Comparison of ENCODE assay signal across 30 cellular contexts in the genomic region with DNA sequence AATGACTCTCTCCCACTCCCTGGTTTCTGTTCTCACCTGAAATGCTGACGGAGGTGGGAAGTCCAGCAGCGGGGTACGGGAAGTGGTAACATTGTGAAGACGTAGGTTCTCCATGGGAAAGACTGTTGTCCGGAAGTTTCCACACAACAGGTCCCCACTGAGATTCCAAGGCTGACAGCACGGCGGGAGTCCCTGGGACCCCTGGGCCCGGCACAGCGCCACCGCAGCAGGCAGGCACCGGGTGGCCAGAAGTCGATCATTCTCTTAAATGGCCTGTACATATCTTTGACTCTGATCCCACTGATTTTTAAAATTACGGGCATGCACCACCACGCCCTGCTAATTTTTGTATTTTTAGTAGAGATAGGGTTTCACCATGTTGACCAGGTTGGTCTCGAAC.
"Had no signal": no experiment of that assay in that cellular context is flagged by ENCODE, and none has a peak within 500 bp of the region (broad histone marks: within the 10 kb centered on the region; RNA-seq: fewer than 3 reads in every experiment).

No MANE protein-coding gene starts in this region.

- DNase-seq: activated B cell treated with CpG ODN at 0.5 μM for 24 hours; activated CD4-positive, alpha-beta T cell treated with anti-CD3 and anti-CD28 coated beads for 48 hours; activated CD4-positive, alpha-beta T cell treated with anti-CD3 and anti-CD28 coated beads, Interleukin-2, amount 50 U/mL, for 1 hour; activated CD4-positive, alpha-beta T cell treated with anti-CD3 and anti-CD28 coated beads, Interleukin-2, amount 50 U/mL, for 48 hours; activated CD8-positive, alpha-beta memory T cell treated with anti-CD3 and anti-CD28 coated beads for 24 hours; activated CD8-positive, alpha-beta T cell treated with anti-CD3 and anti-CD28 coated beads for 36 hours; activated effector memory CD4-positive, alpha-beta T cell treated with Interleukin-2 at 50 U/mL for 16 hours; activated gamma-delta T cell treated with Interleukin-2 at 50 U/mL for 16 hours; activated naive CD4-positive, alpha-beta T cell treated with Interleukin-2 at 50 U/mL for 16 hours; activated naive CD8-positive, alpha-beta T cell treated with anti-CD3 and anti-CD28 coated beads for 36 hours; activated naive CD8-positive, alpha-beta T cell treated with anti-CD3 and anti-CD28 coated beads, Interleukin-2, amount 50 U/mL, for 24 hours; activated T-cell treated with anti-CD3 and anti-CD28 coated beads, Interleukin-2, amount 50 U/mL, for 4 hours; adrenal gland; amygdala; body of pancreas; central memory CD4-positive, alpha-beta T cell; cerebellar nuclear complex; colonic mucosa; effector CD8-positive, alpha-beta T cell; esophagus squamous epithelium; foreskin melanocyte; T-helper 1 cell; T-helper 17 cell; T1000; WERI-Rb-1 had no signal

- H3K4me3 Mint-ChIP-seq: activated B cell treated with CpG ODN at 0.5 μM for 24 hours; activated CD8-positive, alpha-beta T cell treated with anti-CD3 and anti-CD28 coated beads for 36 hours; activated naive CD4-positive, alpha-beta T cell treated with anti-CD3 and anti-CD28 coated beads, Interleukin-2, amount 50 U/mL, for 24 hours; activated naive CD8-positive, alpha-beta T cell treated with anti-CD3 and anti-CD28 coated beads for 36 hours; activated naive CD8-positive, alpha-beta T cell treated with anti-CD3 and anti-CD28 coated beads, Interleukin-2, amount 50 U/mL, for 24 hours; activated T-cell treated with anti-CD3 and anti-CD28 coated beads, Interleukin-2, amount 50 U/mL, for 4 hours; activated T-helper 17 cell treated with anti-CD3 and anti-CD28 coated beads, Interleukin-2, amount 50 U/mL, for 72 hours; T-helper 17 cell; T-helper 2 cell treated with Interferon-gamma antibody and Interleukin-4, amounts not matched to agents 5 μg/mL and 100 μg/mL, for 36 hours had no signal

- H3K9me3 Mint-ChIP-seq: activated B cell treated with CpG ODN at 0.5 μM for 24 hours; activated CD8-positive, alpha-beta T cell treated with anti-CD3 and anti-CD28 coated beads for 36 hours; activated naive CD4-positive, alpha-beta T cell treated with anti-CD3 and anti-CD28 coated beads, Interleukin-2, amount 50 U/mL, for 24 hours; activated naive CD8-positive, alpha-beta T cell treated with anti-CD3 and anti-CD28 coated beads for 36 hours; activated naive CD8-positive, alpha-beta T cell treated with anti-CD3 and anti-CD28 coated beads, Interleukin-2, amount 50 U/mL, for 24 hours; activated T-cell treated with anti-CD3 and anti-CD28 coated beads, Interleukin-2, amount 50 U/mL, for 4 hours; activated T-helper 17 cell treated with anti-CD3 and anti-CD28 coated beads, Interleukin-2, amount 50 U/mL, for 72 hours; T-helper 2 cell treated with Interferon-gamma antibody and Interleukin-4, amounts not matched to agents 5 μg/mL and 100 μg/mL, for 36 hours had no signal

- H3K27me3 Mint-ChIP-seq: activated B cell treated with CpG ODN at 0.5 μM for 24 hours; activated CD8-positive, alpha-beta T cell treated with anti-CD3 and anti-CD28 coated beads for 36 hours; activated naive CD4-positive, alpha-beta T cell treated with anti-CD3 and anti-CD28 coated beads, Interleukin-2, amount 50 U/mL, for 24 hours; activated naive CD8-positive, alpha-beta T cell treated with anti-CD3 and anti-CD28 coated beads for 36 hours; activated naive CD8-positive, alpha-beta T cell treated with anti-CD3 and anti-CD28 coated beads, Interleukin-2, amount 50 U/mL, for 24 hours; activated T-helper 17 cell treated with anti-CD3 and anti-CD28 coated beads, Interleukin-2, amount 50 U/mL, for 72 hours; T-helper 17 cell had no signal

- H3K36me3 ChIP-seq: adrenal gland, colonic mucosa, esophagus squamous epithelium, WERI-Rb-1 had no signal

- H3K9me3 ChIP-seq: adrenal gland, body of pancreas, colonic mucosa, esophagus squamous epithelium had no signal

- H3K27ac ChIP-seq: adrenal gland, body of pancreas, colonic mucosa, epithelial cell of prostate, esophagus squamous epithelium, WERI-Rb-1 had no signal

- H3K4me1 ChIP-seq: adrenal gland, colonic mucosa, esophagus squamous epithelium had no signal

- H3K27ac Mint-ChIP-seq: activated B cell treated with CpG ODN at 0.5 μM for 24 hours; activated CD8-positive, alpha-beta T cell treated with anti-CD3 and anti-CD28 coated beads for 36 hours; activated naive CD4-positive, alpha-beta T cell treated with anti-CD3 and anti-CD28 coated beads, Interleukin-2, amount 50 U/mL, for 24 hours; activated naive CD8-positive, alpha-beta T cell treated with anti-CD3 and anti-CD28 coated beads for 36 hours; activated naive CD8-positive, alpha-beta T cell treated with anti-CD3 and anti-CD28 coated beads, Interleukin-2, amount 50 U/mL, for 24 hours; activated T-helper 17 cell treated with anti-CD3 and anti-CD28 coated beads, Interleukin-2, amount 50 U/mL, for 72 hours; T-helper 17 cell; T-helper 2 cell treated with Interferon-gamma antibody and Interleukin-4, amounts not matched to agents 5 μg/mL and 100 μg/mL, for 36 hours had no signal

- H3K36me3 Mint-ChIP-seq: activated naive CD4-positive, alpha-beta T cell treated with anti-CD3 and anti-CD28 coated beads, Interleukin-2, amount 50 U/mL, for 24 hours; activated naive CD8-positive, alpha-beta T cell treated with anti-CD3 and anti-CD28 coated beads for 36 hours had no signal

- ATAC-seq: activated CD4-positive, CD25-positive, alpha-beta regulatory T cell treated with anti-CD3 and anti-CD28 coated beads, Interleukin-2, amount 50 U/mL, for 24 hours; activated CD8-positive, alpha-beta T cell treated with anti-CD3 and anti-CD28 coated beads for 36 hours; activated naive CD8-positive, alpha-beta T cell treated with anti-CD3 and anti-CD28 coated beads, Interleukin-2, amount 50 U/mL, for 24 hours; activated T-cell treated with anti-CD3 and anti-CD28 coated beads, Interleukin-2, amount 50 U/mL, for 4 hours; activated T-helper 17 cell treated with anti-CD3 and anti-CD28 coated beads, Interleukin-2, amount 50 U/mL, for 72 hours; body of pancreas; T-helper 17 cell had no signal

- H3K27me3 ChIP-seq: adrenal gland, body of pancreas, colonic mucosa, esophagus squamous epithelium had no signal

- H3K4me1 Mint-ChIP-seq: activated B cell treated with CpG ODN at 0.5 μM for 24 hours; activated naive CD4-positive, alpha-beta T cell treated with anti-CD3 and anti-CD28 coated beads, Interleukin-2, amount 50 U/mL, for 24 hours; activated naive CD8-positive, alpha-beta T cell treated with anti-CD3 and anti-CD28 coated beads for 36 hours; activated naive CD8-positive, alpha-beta T cell treated with anti-CD3 and anti-CD28 coated beads, Interleukin-2, amount 50 U/mL, for 24 hours; activated T-helper 17 cell treated with anti-CD3 and anti-CD28 coated beads, Interleukin-2, amount 50 U/mL, for 72 hours; T-helper 17 cell had no signal

- H3K4me3 ChIP-seq: adrenal gland, body of pancreas, colonic mucosa, esophagus squamous epithelium had no signal
